In the genomic region with DNA sequence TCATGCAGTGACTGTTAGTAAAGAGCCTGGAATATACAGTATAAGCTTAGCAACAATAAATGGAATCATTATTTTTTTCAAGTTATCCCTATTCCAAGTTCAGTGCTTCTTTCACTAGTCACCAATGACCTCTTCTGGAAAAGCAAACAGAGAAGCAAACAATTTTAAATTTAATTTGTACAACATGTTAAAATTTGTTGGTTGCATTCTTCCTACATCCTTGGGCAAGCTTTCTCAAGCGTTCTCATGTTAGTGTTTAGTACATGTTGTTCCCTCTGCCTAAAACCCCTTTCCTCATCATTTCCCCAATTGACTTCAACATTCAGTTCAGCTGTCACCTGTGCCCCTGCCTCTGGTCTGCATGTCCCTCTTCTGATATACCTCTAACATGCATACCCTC, we compare ENCODE assay signal across 19 cellular contexts.
"Had no signal": no experiment of that assay in that cellular context is flagged by ENCODE, and none has a peak within 500 bp of the region (broad histone marks: within the 10 kb centered on the region; RNA-seq: fewer than 3 reads in every experiment).

No MANE protein-coding gene starts in this region.

- H3K4me3 ChIP-seq: esophagus muscularis mucosa, heart left ventricle, ovary, right atrium auricular region, tibial artery, upper lobe of left lung, uterus had no signal

- DNase-seq: effector memory CD4-positive, alpha-beta T cell; heart left ventricle; hippocampal formation; mammary epithelial cell; natural killer cell; ovary; small intestine; stimulated activated CD4-positive, alpha-beta T cell treated with anti-CD3 and anti-CD28 coated beads, Interleukin-4, amount 100 ng/mL, for 1 hour; stimulated activated CD8-positive, alpha-beta memory T cell treated with anti-CD3 and anti-CD28 coated beads, Interleukin-4, amount 100 ng/mL, for 48 hours; stimulated activated naive CD8-positive, alpha-beta T cell treated with anti-CD3 and anti-CD28 coated beads, Interleukin-15, Interleukin-2, amounts not matched to agents 100 U/mL and 50 U/mL, for 24 hours; tibial artery; upper lobe of left lung; uterus had no signal

- ATAC-seq: heart left ventricle; left lobe of liver; natural killer cell; stimulated activated effector memory CD8-positive, alpha-beta T cell treated with anti-CD3 and anti-CD28 coated beads, Interleukin-12 subunit alpha, Interleukin-12 subunit beta, amount 100 ng/mL, for 72 hours; stimulated activated naive CD8-positive, alpha-beta T cell treated with anti-CD3 and anti-CD28 coated beads, Interleukin-15, Interleukin-2, amounts not matched to agents 100 U/mL and 50 U/mL, for 24 hours had no signal

- H3K9me3 Mint-ChIP-seq: natural killer cell; neural crest cell; stimulated activated effector memory CD8-positive, alpha-beta T cell treated with anti-CD3 and anti-CD28 coated beads, Interleukin-12 subunit alpha, Interleukin-12 subunit beta, amount 100 ng/mL, for 72 hours had no signal

- H3K36me3 ChIP-seq: esophagus muscularis mucosa, heart left ventricle, ovary, right atrium auricular region, tibial artery, upper lobe of left lung, uterus had no signal

- H3K9me3 ChIP-seq: esophagus muscularis mucosa, heart left ventricle, ovary, right atrium auricular region, tibial artery, upper lobe of left lung, uterus had no signal

- H3K36me3 Mint-ChIP-seq: natural killer cell; stimulated activated effector memory CD8-positive, alpha-beta T cell treated with anti-CD3 and anti-CD28 coated beads, Interleukin-12 subunit alpha, Interleukin-12 subunit beta, amount 100 ng/mL, for 72 hours had no signal

- H3K27ac ChIP-seq: epithelial cell of prostate, esophagus muscularis mucosa, heart left ventricle, ovary, right atrium auricular region, tibial artery, upper lobe of left lung, uterus had no signal

- H3K4me3 Mint-ChIP-seq: natural killer cell; neural crest cell; stimulated activated effector memory CD8-positive, alpha-beta T cell treated with anti-CD3 and anti-CD28 coated beads, Interleukin-12 subunit alpha, Interleukin-12 subunit beta, amount 100 ng/mL, for 72 hours had no signal

- H3K4me1 ChIP-seq: esophagus muscularis mucosa, heart left ventricle, right atrium auricular region, tibial artery, upper lobe of left lung, uterus had no signal

- H3K4me1 Mint-ChIP-seq: natural killer cell; stimulated activated effector memory CD8-positive, alpha-beta T cell treated with anti-CD3 and anti-CD28 coated beads, Interleukin-12 subunit alpha, Interleukin-12 subunit beta, amount 100 ng/mL, for 72 hours had no signal

- H3K27ac Mint-ChIP-seq: natural killer cell; stimulated activated effector memory CD8-positive, alpha-beta T cell treated with anti-CD3 and anti-CD28 coated beads, Interleukin-12 subunit alpha, Interleukin-12 subunit beta, amount 100 ng/mL, for 72 hours had no signal

- H3K27me3 ChIP-seq: esophagus muscularis mucosa, heart left ventricle, ovary, right atrium auricular region, tibial artery, upper lobe of left lung, uterus had no signal
